ENCODE assay signal across 20 cellular contexts in genomic region chr15:67920524-67921240, GRCh38.
DNase-seq lines count a peak whose midpoint lies in the region; ATAC-seq, FAIRE-seq and TF ChIP-seq lines count a peak whose summit lies in the region.
"Had no signal": no experiment of that assay in that cellular context is flagged by ENCODE, and none has a peak within 500 bp of the region (broad histone marks: within the 10 kb centered on the region; RNA-seq: fewer than 3 reads in every experiment).

No MANE protein-coding gene starts in this region.

- no peak overlapping the region; a peak in 1 of 6 replicates for H3K27ac ChIP-seq in A549
- H3K27ac ChIP-seq in K562 (ENCODE audit: extremely low read depth, low read depth, low read length): no peak overlapping the region
- H3K27ac ChIP-seq in psoas muscle: no peak overlapping the region
- H3K27ac ChIP-seq: BLaER1 treated with 17β-estradiol and CSF1 and Interleukin-3, amounts not matched to agents 10 nM and 100 nM had no signal

- H3K4me1 ChIP-seq in A549: peaks cover 29% of the 10 kb centered on the region
- peaks cover 2 to 38% of the 10 kb centered on the region in 2 experiments; a peak in 4 of 5 replicates for H3K4me1 ChIP-seq in K562 (replicated peaks in 1 of 2; ENCODE audit: control insufficient read depth in 2 of 2, insufficient read depth in 2 of 2, low read length in 2 of 2)
- peaks cover 8% of the 10 kb centered on the region for H3K4me1 ChIP-seq in psoas muscle

- H3K9me3 ChIP-seq in A549 (0 out of 3 replicates have a peak, but pooled peaks cover 15% of the 10 kb centered on the region), K562 (replicated peaks; ENCODE audit: control insufficient read depth, insufficient read depth, low read depth, low read length) (no peaks in the 10 kb centered on the region), psoas muscle (no peaks in the 10 kb centered on the region)

- 90% methylated on average over 6 of the region's 6 CpGs for WGBS in A549 (ENCODE audit: missing lambda C conversion rate)
- WGBS in K562 (ENCODE audit: insufficient coverage, low coverage, missing lambda C conversion rate): 4% methylated on average over 6 of the region's 6 CpGs
- 92 to 94% (median 93%) methylated on average over 6 of the region's 6 CpGs for WGBS in psoas muscle, 3 donors

- peak overlapping the region; percentile 35 for H2AFZ ChIP-seq in K562 (ENCODE audit: low read depth, low read length)

- DNase-seq in A549 (ENCODE audit: low read depth in 1 of 2, low spot score in 1 of 2): no peak
- DNase-seq in LNCaP clone FGC (ENCODE audit: low read depth): peak; percentile 35
- peak in 1 of 4 experiments; percentile 53 for DNase-seq in K562 (ENCODE audit: extremely low read depth in 1 of 4, low spot score in 3 of 4)
- no peak for DNase-seq in progenitor cell of endocrine pancreas (ENCODE audit: low spot score, unreplicated experiment)
- DNase-seq in GDM1 (lab: John Stamatoyannopoulos, UW): no peak
- DNase-seq in WTC11 (ENCODE audit: low spot score): no peak
- DNase-seq in psoas muscle: no peak
- DNase-seq: 8988T; ACHN; CD4-positive, alpha-beta T cell; DMS79 treated with DMSO at 0.1 percent for 48 hours; EL; HFFc6 had no signal

- H3K9ac ChIP-seq in K562 (ENCODE audit: insufficient read depth in 1 of 2, low read depth in 2 of 2, low read length in 2 of 2): no peak overlapping the region
- H3K9ac ChIP-seq: BLaER1 treated with 17β-estradiol and CSF1 and Interleukin-3, amounts not matched to agents 10 nM and 100 nM had no signal

- no TSS peak for BruUV-seq in K562 (replicated peaks; lab: Mats Ljungman, UMichigan)

- peaks cover 47% of the 10 kb centered on the region for H3K4me1 Mint-ChIP-seq in progenitor cell of endocrine pancreas (ENCODE audit: low read depth)
- peaks cover 38% of the 10 kb centered on the region for H3K4me1 Mint-ChIP-seq in WTC11

- no peak overlapping the region for H3K4me3 ChIP-seq in A549
- no peak overlapping the region for H3K4me3 ChIP-seq in LNCaP clone FGC (ENCODE audit: low read depth, low read length)
- no peak overlapping the region for H3K4me3 ChIP-seq in K562
- H3K4me3 ChIP-seq in psoas muscle: no peak overlapping the region
- H3K4me3 ChIP-seq: BLaER1 treated with 17β-estradiol and CSF1 and Interleukin-3, amounts not matched to agents 10 nM and 100 nM; HAP-1 had no signal

- intact Hi-C loops in K562 (cut with micrococcal nuclease): loop anchor here (5.0 kb wide), 1 partner anchor 38 kb away; no protein-coding TSS in a partner anchor
- intact Hi-C loops in psoas muscle (cut with DNase I): no loop called here

- H3K9me1 ChIP-seq in K562 (ENCODE audit: control insufficient read depth, insufficient read depth, low read length): no peaks in the 10 kb centered on the region

- ATAC-seq in A549 (no peak), K562 (0 out of 3 replicates have a peak, but pooled peaks have one; percentile 15), WTC11 (no peak), psoas muscle (no peak)
- ATAC-seq: HepG2 had no signal

- no peaks in the 10 kb centered on the region for H3K27me3 ChIP-seq in K562 (ENCODE audit: control insufficient read depth in 2 of 2, insufficient read depth in 2 of 2, low read length in 2 of 2)
- no peaks in the 10 kb centered on the region for H3K27me3 ChIP-seq in psoas muscle (ENCODE audit: insufficient read depth in 3 of 3, low read length in 2 of 3)
- H3K27me3 ChIP-seq: BLaER1 treated with 17β-estradiol and CSF1 and Interleukin-3, amounts not matched to agents 10 nM and 100 nM had no signal

- H4K20me1 ChIP-seq in K562 (replicated peaks; ENCODE audit: control insufficient read depth, insufficient read depth, low read length): no peaks in the 10 kb centered on the region
- H4K20me1 ChIP-seq: BLaER1 treated with 17β-estradiol and CSF1 and Interleukin-3, amounts not matched to agents 10 nM and 100 nM had no signal

- POLR2A ChIA-PET in A549 (lab: Yijun Ruan, JAX) (no interaction called here), K562 (lab: Yijun Ruan, JAX) (no interaction called here), WTC11 (lab: Charles Lee) (no interaction called here)

- H3K27ac Mint-ChIP-seq in progenitor cell of endocrine pancreas: peak overlapping the region; percentile 5
- no peak overlapping the region for H3K27ac Mint-ChIP-seq in WTC11
- H3K27ac Mint-ChIP-seq: CD4-positive, alpha-beta T cell; HFFc6 had no signal

- in situ Hi-C loops in K562 (cut with MboI): no loop called here

- H3K4me3 Mint-ChIP-seq in progenitor cell of endocrine pancreas (ENCODE audit: low read depth) (no peak overlapping the region), WTC11 (no peak overlapping the region)
- H3K4me3 Mint-ChIP-seq: CD4-positive, alpha-beta T cell; HFFc6 had no signal

- no peak for TF ChIP-seq CTCF in A549 (IDR thresholded peaks at IDR 0.05)
- no peak for TF ChIP-seq CTCF in LNCaP clone FGC (IDR thresholded peaks at IDR 0.05; ENCODE audit: control insufficient read depth, extremely low read depth, insufficient read depth)
- TF ChIP-seq CTCF in K562 (IDR thresholded peaks at IDR 0.05 in 2 of 3, conservative IDR thresholded peaks at IDR 0.05 in 1 of 3; ENCODE audit: insufficient read depth in 2 of 3, low read depth in 1 of 3, low read length in 3 of 3): no peak
- no peak for TF ChIP-seq CTCF in progenitor cell of endocrine pancreas (IDR thresholded peaks at IDR 0.05; ENCODE audit: unreplicated experiment)
- TF ChIP-seq CTCF in WTC11 (IDR thresholded peaks at IDR 0.05): no peak
- no peak for TF ChIP-seq CTCF in psoas muscle (IDR thresholded peaks at IDR 0.05)

- H3K4me2 ChIP-seq in A549 (no peak overlapping the region), K562 (ENCODE audit: insufficient read depth, low read length) (peak overlapping the region; percentile 26; the same call in 1 of the 2 replicates)
- H3K4me2 ChIP-seq: BLaER1 treated with 17β-estradiol and CSF1 and Interleukin-3, amounts not matched to agents 10 nM and 100 nM had no signal

- CTCF ChIA-PET in A549 (lab: Yijun Ruan, JAX) (no interaction called here), K562 (lab: Yijun Ruan, JAX; ENCODE audit: low intra/inter-chr PET ratio) (no interaction called here), WTC11 (lab: Charles Lee) (no interaction called here)

- FAIRE-seq in A549 (lab: Jason Lieb, UNC): peak; percentile 76
- FAIRE-seq in K562 (lab: Jason Lieb, UNC): peak; percentile 23
- FAIRE-seq: G401.6, GM12892, H1, HepG2, HTR-8/SVneo had no signal

- no peaks in the 10 kb centered on the region for H3K79me2 ChIP-seq in K562 (ENCODE audit: control insufficient read depth, insufficient read depth, low read length)

- H3K36me3 ChIP-seq in K562 (ENCODE audit: control insufficient read depth, insufficient read depth, low read length): no peaks in the 10 kb centered on the region
- no peaks in the 10 kb centered on the region for H3K36me3 ChIP-seq in psoas muscle (ENCODE audit: insufficient read depth in 1 of 2, low read depth in 1 of 2)
- H3K36me3 ChIP-seq: HAP-1 had no signal

- H3K27me3 Mint-ChIP-seq in progenitor cell of endocrine pancreas (no peaks in the 10 kb centered on the region), WTC11 (ENCODE audit: low read depth) (no peaks in the 10 kb centered on the region; the same call in 1 of the 2 replicates)
- H3K27me3 Mint-ChIP-seq: CD4-positive, alpha-beta T cell had no signal

- TF ChIP-seq POLR2A in A549 (IDR thresholded peaks at IDR 0.05; ENCODE audit: low read length) (no peak), K562 (conservative IDR thresholded peaks at IDR 0.05) (no peak)

- TF ChIP-seq EP300 in A549 (IDR thresholded peaks at IDR 0.05): no peak
- no peak; the same call in 1 of the 2 replicates for TF ChIP-seq EP300 in K562 (IDR thresholded peaks at IDR 0.05; ENCODE audit: low read length)

- TF ChIP-seq RAD21 in A549 (conservative IDR thresholded peaks at IDR 0.05 in 1 of 2, IDR thresholded peaks at IDR 0.05 in 1 of 2) (no peak), K562 (CRISPR knock-in tag; conservative IDR thresholded peaks at IDR 0.05 in 1 of 2, IDR thresholded peaks at IDR 0.05 in 1 of 2) (no peak)

- peaks cover 6% of the 10 kb centered on the region for H3K9me3 Mint-ChIP-seq in progenitor cell of endocrine pancreas (ENCODE audit: low read depth)
- H3K9me3 Mint-ChIP-seq in WTC11: peaks cover 4% of the 10 kb centered on the region; the same call in 1 of the 2 replicates

- H3K36me3 Mint-ChIP-seq in progenitor cell of endocrine pancreas (ENCODE audit: insufficient read depth) (no peaks in the 10 kb centered on the region), WTC11 (no peaks in the 10 kb centered on the region)

TF ChIP-seq in A549, 52 proteins besides CTCF, POLR2A, EP300 and RAD21 (continues in another document):
- TF ChIP-seq ZSCAN20 (CRISPR knock-in tag; IDR thresholded peaks at IDR 0.05) (no peak), ZNF302 (CRISPR knock-in tag; IDR thresholded peaks at IDR 0.05) (no peak)

TF ChIP-seq in K562, 482 proteins besides CTCF, POLR2A, EP300 and RAD21 (continues in another document):
- TF ChIP-seq ARID3B (CRISPR knock-in tag; IDR thresholded peaks at IDR 0.05; ENCODE audit: borderline replicate concordance): 0 out of 2 replicates have a peak, but pooled peaks have one; percentile 38

TF ChIP-seq in WTC11, 78 proteins besides CTCF, POLR2A, EP300 and RAD21 (continues in another document):
- TF ChIP-seq ZNF281 (CRISPR knock-in tag; IDR thresholded peaks at IDR 0.05) (no peak), MAX (CRISPR knock-in tag; IDR thresholded peaks at IDR 0.05) (no peak)
